ENCODE assay signal across 1 cellular context in genomic region chr6:24718449-24719124, GRCh38.
TF ChIP-seq lines count a peak whose summit lies in the region.

No MANE protein-coding gene starts in this region.

TF ChIP-seq in H1, 55 proteins besides CTCF, POLR2A, EP300 and RAD21:
- TF ChIP-seq GABPA (IDR thresholded peaks at IDR 0.05; ENCODE audit: borderline replicate concordance, insufficient read depth, low read length) (no peak), SAP30 (IDR thresholded peaks at IDR 0.05; ENCODE audit: insufficient read depth, insufficient replicate concordance, low read length) (no peak)
